Comparison of ENCODE assay signal across 8 cellular contexts in genomic region chr2:130342020-130342532, GRCh38. TPM values are rescaled to one million over a fixed set of nuclear protein-coding genes. Genes with fewer than 3 reads are reported as not detected.
A peak's percentile ranks its signal among the peaks of the same experiment; 100 is the strongest.
DNase-seq lines count a peak whose midpoint lies in the region; ATAC-seq and TF ChIP-seq lines count a peak whose summit lies in the region.

No MANE protein-coding gene starts in this region.

- H3K4me3 Mint-ChIP-seq in activated naive CD4-positive, alpha-beta T cell treated with anti-CD3 and anti-CD28 coated beads, Interleukin-2, amount 50 U/mL, for 24 hours = peak overlapping the region; percentile 100

- 0% methylated on average over 10 to 24 of the region's 24 CpGs for WGBS in testis, 2 donors

- peaks cover 16% of the 10 kb centered on the region for H3K4me1 ChIP-seq in testis

- ATAC-seq in HG02588 (IDR thresholded peaks at IDR 0.05; ENCODE audit: unreplicated experiment) (peak; percentile 71), omental fat pad (ENCODE audit: low FRiP score) (peak; percentile 88)

- H3K36me3 ChIP-seq in SK-N-MC (ENCODE audit: insufficient read depth, low read length) = peaks cover 29% of the 10 kb centered on the region
- no peaks in the 10 kb centered on the region for H3K36me3 ChIP-seq in testis (ENCODE audit: low read depth, missing control alignments)

- no peaks in the 10 kb centered on the region for H3K27me3 Mint-ChIP-seq in activated naive CD4-positive, alpha-beta T cell treated with anti-CD3 and anti-CD28 coated beads, Interleukin-2, amount 50 U/mL, for 24 hours

- H3K9me3 Mint-ChIP-seq in activated naive CD4-positive, alpha-beta T cell treated with anti-CD3 and anti-CD28 coated beads, Interleukin-2, amount 50 U/mL, for 24 hours = no peaks in the 10 kb centered on the region

- peaks cover 23% of the 10 kb centered on the region for H3K36me3 Mint-ChIP-seq in activated naive CD4-positive, alpha-beta T cell treated with anti-CD3 and anti-CD28 coated beads, Interleukin-2, amount 50 U/mL, for 24 hours

- no peak for TF ChIP-seq CTCF in omental fat pad (IDR thresholded peaks at IDR 0.05)
- TF ChIP-seq CTCF in testis (IDR thresholded peaks at IDR 0.05) = no peak

- H3K27ac ChIP-seq in SK-N-MC = peak overlapping the region; percentile 79; the same call in 1 of the 2 replicates
- peak overlapping the region; percentile 84 to 90 for H3K27ac ChIP-seq in testis

- intact Hi-C loops in testis (cut with DNase I; ENCODE audit: low total_unique reads) = no loop called here

- no peak for TF ChIP-seq POLR2A in testis (IDR thresholded peaks at IDR 0.05)

- peak overlapping the region; percentile 82 for H3K9ac ChIP-seq in SK-N-MC (ENCODE audit: insufficient read length)

- no peaks in the 10 kb centered on the region for H3K27me3 ChIP-seq in testis

- H3K27ac Mint-ChIP-seq in activated naive CD4-positive, alpha-beta T cell treated with anti-CD3 and anti-CD28 coated beads, Interleukin-2, amount 50 U/mL, for 24 hours = peak overlapping the region; percentile 99

- peak; percentile 52 for DNase-seq in NCI-H1048 (lab: John Stamatoyannopoulos, UW)
- peak; percentile 45 for DNase-seq in SK-N-MC (ENCODE audit: low read depth, low spot score)
- peak; percentile 80 for DNase-seq in glomerular endothelial cell (ENCODE audit: extremely low read depth, low read depth, low spot score)
- peak; percentile 55 for DNase-seq in omental fat pad (ENCODE audit: low spot score)
- peak; percentile 94 for DNase-seq in testis

- H3K4me3 ChIP-seq in GM08714 (ENCODE audit: low read length) (peak overlapping the region; percentile 94), SK-N-MC (peak overlapping the region; percentile 94), testis (peak overlapping the region; percentile 78 to 80)

- H3K4me1 Mint-ChIP-seq in activated naive CD4-positive, alpha-beta T cell treated with anti-CD3 and anti-CD28 coated beads, Interleukin-2, amount 50 U/mL, for 24 hours = peaks cover 48% of the 10 kb centered on the region

- H3K9me3 ChIP-seq in SK-N-MC (ENCODE audit: low read depth, low read length) (no peaks in the 10 kb centered on the region), testis (no peaks in the 10 kb centered on the region)

RNA-seq across cellular contexts. Expression of gene IMP4, which starts 0.6 kb away (rescaled TPM):
- total RNA-seq in glomerular endothelial cell (63.6 and 80.6 TPM in 2 replicates), omental fat pad (100 to 1,000 TPM; 102 to 221 (median 130) TPM), testis (100 to 1,000 TPM; 103 to 109 TPM)
- 57.1 TPM for polyA plus RNA-seq in testis (ENCODE audit: insufficient read depth, low read depth, low replicate concordance)

RNA-seq across cellular contexts. Expression of gene PTPN18, which starts 13.8 kb away (rescaled TPM):
- total RNA-seq in glomerular endothelial cell = 19.6 and 26.0 TPM in 2 replicates
- 100 to 1,000 TPM in 1 of 4 donors, 10 to 100 TPM in 3; 43.1 to 104 (median 57.0) TPM for total RNA-seq in omental fat pad
- total RNA-seq in testis = 10 to 100 TPM; 23.4 to 33.0 TPM
- polyA plus RNA-seq in testis (ENCODE audit: insufficient read depth, low read depth, low replicate concordance) = 23.3 TPM

Comparison
In these comparisons a context has a peak if more than half of its experiments do, and no peak if none do; other contexts are left out.
1. Peak in every context shown above with its lines: DNase-seq, ATAC-seq, H3K4me3 ChIP-seq and H3K27ac ChIP-seq.